Comparison of ENCODE assay signal across 1 cellular context in genomic region chr17:27345141-27345904, GRCh38.
TF ChIP-seq lines count a peak whose summit lies in the region.

No MANE protein-coding gene starts in this region.

TF ChIP-seq in K562, 482 proteins besides CTCF, POLR2A, EP300 and RAD21 (continued from another document and continues in another):
- TF ChIP-seq ZNF280B (CRISPR knock-in tag; IDR thresholded peaks at IDR 0.05) (no peak), PHF8 (IDR thresholded peaks at IDR 0.05; ENCODE audit: borderline replicate concordance, low read length) (peak; percentile 51; the same call in 1 of the 2 replicates), CREB3 (tag; conservative IDR thresholded peaks at IDR 0.05; ENCODE audit: low read depth) (peak; percentile 87), MIER1 (IDR thresholded peaks at IDR 0.05; ENCODE audit: low read depth) (no peak), TARDBP (IDR thresholded peaks at IDR 0.05) (no peak), ZNF384 (IDR thresholded peaks at IDR 0.05; ENCODE audit: low read depth, low read length) (no peak), FOXA3 (CRISPR knock-in tag; conservative IDR thresholded peaks at IDR 0.05 in 1 of 2, IDR thresholded peaks at IDR 0.05 in 1 of 2) (no peak), POLR2B (IDR thresholded peaks at IDR 0.05; ENCODE audit: low read depth, partially characterized antibody) (peak; percentile 92), ZBTB11 (CRISPR knock-in tag; IDR thresholded peaks at IDR 0.05) (no peak), CREM (IDR thresholded peaks at IDR 0.05; ENCODE audit: low read depth) (peak; percentile 84), FOXK1 (CRISPR knock-in tag; IDR thresholded peaks at IDR 0.05; ENCODE audit: borderline replicate concordance) (no peak), PRDM10 (IDR thresholded peaks at IDR 0.05; ENCODE audit: partially characterized antibody) (no peak), NFYB (IDR thresholded peaks at IDR 0.05; ENCODE audit: extremely low read depth, insufficient read length) (peak; percentile 17), SIN3B (IDR thresholded peaks at IDR 0.05; ENCODE audit: low read depth) (no peak; the same call in 1 of the 2 replicates), ATF1 (CRISPR knock-in tag; IDR thresholded peaks at IDR 0.05) (no peak), ATF1 (tag; IDR thresholded peaks at IDR 0.05) (peak; percentile 92), MED1 (CRISPR knock-in tag; IDR thresholded peaks at IDR 0.05; ENCODE audit: borderline replicate concordance) (no peak), JUN (IDR thresholded peaks at IDR 0.05; ENCODE audit: borderline replicate concordance, low read depth, low read length) (no peak), JUN (CRISPR knock-in tag; IDR thresholded peaks at IDR 0.05; ENCODE audit: borderline replicate concordance) (no peak), FOSL1 (tag; conservative IDR thresholded peaks at IDR 0.05) (peak; percentile 38; the same call in 1 of the 2 replicates), KDM1A (IDR thresholded peaks at IDR 0.05) (no peak), NCOR1 (IDR thresholded peaks at IDR 0.05) (peak; percentile 40; the same call in 1 of the 2 replicates), SETDB1 (IDR thresholded peaks at IDR 0.05; ENCODE audit: low read length) (no peak), ZNF253 (CRISPR knock-in tag; conservative IDR thresholded peaks at IDR 0.05) (no peak), ESRRB (CRISPR knock-in tag; IDR thresholded peaks at IDR 0.05; ENCODE audit: borderline replicate concordance) (no peak), CHAMP1 (IDR thresholded peaks at IDR 0.05) (no peak), MEIS2 (IDR thresholded peaks at IDR 0.05; ENCODE audit: partially characterized antibody) (peak; percentile 2), KLF13 (tag; IDR thresholded peaks at IDR 0.05; ENCODE audit: borderline replicate concordance, low read depth) (no peak), ZNF395 (CRISPR knock-in tag; IDR thresholded peaks at IDR 0.05) (0 out of 2 replicates have a peak, but pooled peaks have one; percentile 38), ILF3 (IDR thresholded peaks at IDR 0.05; ENCODE audit: borderline replicate concordance) (no peak), POLR2G (IDR thresholded peaks at IDR 0.05; ENCODE audit: low read depth, low read length) (peak; percentile 52), SFPQ (IDR thresholded peaks at IDR 0.05; ENCODE audit: low read depth, low read length) (no peak), XRCC5 (IDR thresholded peaks at IDR 0.05; ENCODE audit: low read depth, low read length) (no peak), E2F8 (IDR thresholded peaks at IDR 0.05; ENCODE audit: low read depth, partially characterized antibody) (peak; percentile 33), POLR3A (IDR thresholded peaks at IDR 0.05; ENCODE audit: borderline replicate concordance, extremely low read depth, insufficient read depth, insufficient read length) (no peak), STAT6 (CRISPR knock-in tag; IDR thresholded peaks at IDR 0.05) (no peak), ZEB2 (IDR thresholded peaks at IDR 0.05) (no peak), ZNF584 (CRISPR knock-in tag; IDR thresholded peaks at IDR 0.05; ENCODE audit: low read depth) (no peak), NFRKB (IDR thresholded peaks at IDR 0.05; ENCODE audit: low read depth) (peak; percentile 97), TEAD2 (tag; IDR thresholded peaks at IDR 0.05) (no peak)
